Comparison of ENCODE assay signal across 2 cellular contexts in genomic region chr5:62547929-62548678, GRCh38.
TF ChIP-seq lines count a peak whose summit lies in the region.

No MANE protein-coding gene starts in this region.

TF ChIP-seq in GM23338, 12 proteins besides CTCF, POLR2A, EP300 and RAD21:
- TF ChIP-seq POLR2AphosphoS5 (IDR thresholded peaks at IDR 0.05; ENCODE audit: low read depth), result no peak
- TF ChIP-seq, protein P1, sequence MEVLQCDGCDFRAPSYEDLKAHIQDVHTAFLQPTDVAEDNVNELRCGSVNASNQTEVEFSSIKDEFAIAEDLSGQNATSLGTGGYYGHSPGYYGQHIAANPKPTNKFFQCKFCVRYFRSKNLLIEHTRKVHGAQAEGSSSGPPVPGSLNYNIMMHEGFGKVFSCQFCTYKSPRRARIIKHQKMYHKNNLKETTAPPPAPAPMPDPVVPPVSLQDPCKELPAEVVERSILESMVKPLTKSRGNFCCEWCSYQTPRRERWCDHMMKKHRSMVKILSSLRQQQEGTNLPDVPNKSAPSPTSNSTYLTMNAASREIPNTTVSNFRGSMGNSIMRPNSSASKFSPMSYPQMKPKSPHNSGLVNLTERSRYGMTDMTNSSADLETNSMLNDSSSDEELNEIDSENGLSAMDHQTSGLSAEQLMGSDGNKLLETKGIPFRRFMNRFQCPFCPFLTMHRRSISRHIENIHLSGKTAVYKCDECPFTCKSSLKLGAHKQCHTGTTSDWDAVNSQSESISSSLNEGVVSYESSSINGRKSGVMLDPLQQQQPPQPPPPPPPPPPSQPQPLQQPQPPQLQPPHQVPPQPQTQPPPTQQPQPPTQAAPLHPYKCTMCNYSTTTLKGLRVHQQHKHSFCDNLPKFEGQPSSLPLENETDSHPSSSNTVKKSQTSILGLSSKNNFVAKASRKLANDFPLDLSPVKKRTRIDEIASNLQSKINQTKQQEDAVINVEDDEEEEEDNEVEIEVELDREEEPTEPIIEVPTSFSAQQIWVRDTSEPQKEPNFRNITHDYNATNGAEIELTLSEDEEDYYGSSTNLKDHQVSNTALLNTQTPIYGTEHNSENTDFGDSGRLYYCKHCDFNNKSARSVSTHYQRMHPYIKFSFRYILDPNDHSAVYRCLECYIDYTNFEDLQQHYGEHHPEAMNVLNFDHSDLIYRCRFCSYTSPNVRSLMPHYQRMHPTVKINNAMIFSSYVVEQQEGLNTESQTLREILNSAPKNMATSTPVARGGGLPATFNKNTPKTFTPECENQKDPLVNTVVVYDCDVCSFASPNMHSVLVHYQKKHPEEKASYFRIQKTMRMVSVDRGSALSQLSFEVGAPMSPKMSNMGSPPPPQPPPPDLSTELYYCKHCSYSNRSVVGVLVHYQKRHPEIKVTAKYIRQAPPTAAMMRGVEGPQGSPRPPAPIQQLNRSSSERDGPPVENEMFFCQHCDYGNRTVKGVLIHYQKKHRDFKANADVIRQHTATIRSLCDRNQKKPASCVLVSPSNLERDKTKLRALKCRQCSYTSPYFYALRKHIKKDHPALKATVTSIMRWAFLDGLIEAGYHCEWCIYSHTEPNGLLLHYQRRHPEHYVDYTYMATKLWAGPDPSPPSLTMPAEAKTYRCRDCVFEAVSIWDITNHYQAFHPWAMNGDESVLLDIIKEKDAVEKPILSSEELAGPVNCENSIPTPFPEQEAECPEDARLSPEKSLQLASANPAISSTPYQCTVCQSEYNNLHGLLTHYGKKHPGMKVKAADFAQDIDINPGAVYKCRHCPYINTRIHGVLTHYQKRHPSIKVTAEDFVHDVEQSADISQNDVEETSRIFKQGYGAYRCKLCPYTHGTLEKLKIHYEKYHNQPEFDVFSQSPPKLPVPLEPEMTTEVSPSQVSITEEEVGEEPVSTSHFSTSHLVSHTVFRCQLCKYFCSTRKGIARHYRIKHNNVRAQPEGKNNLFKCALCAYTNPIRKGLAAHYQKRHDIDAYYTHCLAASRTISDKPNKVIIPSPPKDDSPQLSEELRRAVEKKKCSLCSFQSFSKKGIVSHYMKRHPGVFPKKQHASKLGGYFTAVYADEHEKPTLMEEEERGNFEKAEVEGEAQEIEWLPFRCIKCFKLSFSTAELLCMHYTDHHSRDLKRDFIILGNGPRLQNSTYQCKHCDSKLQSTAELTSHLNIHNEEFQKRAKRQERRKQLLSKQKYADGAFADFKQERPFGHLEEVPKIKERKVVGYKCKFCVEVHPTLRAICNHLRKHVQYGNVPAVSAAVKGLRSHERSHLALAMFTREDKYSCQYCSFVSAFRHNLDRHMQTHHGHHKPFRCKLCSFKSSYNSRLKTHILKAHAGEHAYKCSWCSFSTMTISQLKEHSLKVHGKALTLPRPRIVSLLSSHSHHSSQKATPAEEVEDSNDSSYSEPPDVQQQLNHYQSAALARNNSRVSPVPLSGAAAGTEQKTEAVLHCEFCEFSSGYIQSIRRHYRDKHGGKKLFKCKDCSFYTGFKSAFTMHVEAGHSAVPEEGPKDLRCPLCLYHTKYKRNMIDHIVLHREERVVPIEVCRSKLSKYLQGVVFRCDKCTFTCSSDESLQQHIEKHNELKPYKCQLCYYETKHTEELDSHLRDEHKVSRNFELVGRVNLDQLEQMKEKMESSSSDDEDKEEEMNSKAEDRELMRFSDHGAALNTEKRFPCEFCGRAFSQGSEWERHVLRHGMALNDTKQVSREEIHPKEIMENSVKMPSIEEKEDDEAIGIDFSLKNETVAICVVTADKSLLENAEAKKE (CRISPR knock-in tag; IDR thresholded peaks at IDR 0.05), result no peak
- no peak for TF ChIP-seq JUNB (IDR thresholded peaks at IDR 0.05; ENCODE audit: unreplicated experiment)
- no peak for TF ChIP-seq NANOG (IDR thresholded peaks at IDR 0.05; ENCODE audit: borderline replicate concordance)

TF ChIP-seq in HepG2, 621 proteins besides CTCF, POLR2A, EP300 and RAD21:
- TF ChIP-seq ZBTB2 (CRISPR knock-in tag; IDR thresholded peaks at IDR 0.05; ENCODE audit: low read depth), result no peak
- TF ChIP-seq ZNF276 (CRISPR knock-in tag; IDR thresholded peaks at IDR 0.05; ENCODE audit: low read depth), result no peak
- no peak for TF ChIP-seq ZNF768 (CRISPR knock-in tag; IDR thresholded peaks at IDR 0.05)
- TF ChIP-seq SKI (IDR thresholded peaks at IDR 0.05; ENCODE audit: partially characterized antibody), result no peak
- no peak for TF ChIP-seq ZIK1 (CRISPR knock-in tag; IDR thresholded peaks at IDR 0.05; ENCODE audit: borderline replicate concordance, low read depth)
- TF ChIP-seq ZNF841 (CRISPR knock-in tag; IDR thresholded peaks at IDR 0.05; ENCODE audit: borderline replicate concordance), result no peak
- no peak for TF ChIP-seq ZBTB14 (CRISPR knock-in tag; IDR thresholded peaks at IDR 0.05)
- no peak for TF ChIP-seq PHF8 (CRISPR knock-in tag; IDR thresholded peaks at IDR 0.05)
- TF ChIP-seq HDAC1 (CRISPR knock-in tag; IDR thresholded peaks at IDR 0.05), result no peak
- TF ChIP-seq, protein P2, sequence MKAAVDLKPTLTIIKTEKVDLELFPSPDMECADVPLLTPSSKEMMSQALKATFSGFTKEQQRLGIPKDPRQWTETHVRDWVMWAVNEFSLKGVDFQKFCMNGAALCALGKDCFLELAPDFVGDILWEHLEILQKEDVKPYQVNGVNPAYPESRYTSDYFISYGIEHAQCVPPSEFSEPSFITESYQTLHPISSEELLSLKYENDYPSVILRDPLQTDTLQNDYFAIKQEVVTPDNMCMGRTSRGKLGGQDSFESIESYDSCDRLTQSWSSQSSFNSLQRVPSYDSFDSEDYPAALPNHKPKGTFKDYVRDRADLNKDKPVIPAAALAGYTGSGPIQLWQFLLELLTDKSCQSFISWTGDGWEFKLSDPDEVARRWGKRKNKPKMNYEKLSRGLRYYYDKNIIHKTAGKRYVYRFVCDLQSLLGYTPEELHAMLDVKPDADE (CRISPR knock-in tag; IDR thresholded peaks at IDR 0.05), result no peak
- no peak for TF ChIP-seq TSC22D2 (CRISPR knock-in tag; IDR thresholded peaks at IDR 0.05; ENCODE audit: borderline replicate concordance)
- TF ChIP-seq, protein P3, sequence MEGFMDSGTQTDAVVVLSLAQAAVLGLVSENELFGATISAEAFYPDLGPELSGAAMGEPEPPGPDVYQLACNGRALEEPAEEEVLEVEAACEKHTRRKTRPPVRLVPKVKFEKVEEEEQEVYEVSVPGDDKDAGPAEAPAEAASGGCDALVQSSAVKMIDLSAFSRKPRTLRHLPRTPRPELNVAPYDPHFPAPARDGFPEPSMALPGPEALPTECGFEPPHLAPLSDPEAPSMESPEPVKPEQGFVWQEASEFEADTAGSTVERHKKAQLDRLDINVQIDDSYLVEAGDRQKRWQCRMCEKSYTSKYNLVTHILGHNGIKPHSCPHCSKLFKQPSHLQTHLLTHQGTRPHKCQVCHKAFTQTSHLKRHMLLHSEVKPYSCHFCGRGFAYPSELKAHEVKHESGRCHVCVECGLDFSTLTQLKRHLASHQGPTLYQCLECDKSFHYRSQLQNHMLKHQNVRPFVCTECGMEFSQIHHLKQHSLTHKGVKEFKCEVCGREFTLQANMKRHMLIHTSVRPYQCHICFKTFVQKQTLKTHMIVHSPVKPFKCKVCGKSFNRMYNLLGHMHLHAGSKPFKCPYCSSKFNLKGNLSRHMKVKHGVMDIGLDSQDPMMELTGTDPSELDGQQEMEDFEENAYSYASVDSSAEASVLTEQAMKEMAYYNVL (CRISPR knock-in tag; IDR thresholded peaks at IDR 0.05; ENCODE audit: borderline replicate concordance), result no peak
